Comparison of ENCODE assay signal across 10 cellular contexts in the genomic region with DNA sequence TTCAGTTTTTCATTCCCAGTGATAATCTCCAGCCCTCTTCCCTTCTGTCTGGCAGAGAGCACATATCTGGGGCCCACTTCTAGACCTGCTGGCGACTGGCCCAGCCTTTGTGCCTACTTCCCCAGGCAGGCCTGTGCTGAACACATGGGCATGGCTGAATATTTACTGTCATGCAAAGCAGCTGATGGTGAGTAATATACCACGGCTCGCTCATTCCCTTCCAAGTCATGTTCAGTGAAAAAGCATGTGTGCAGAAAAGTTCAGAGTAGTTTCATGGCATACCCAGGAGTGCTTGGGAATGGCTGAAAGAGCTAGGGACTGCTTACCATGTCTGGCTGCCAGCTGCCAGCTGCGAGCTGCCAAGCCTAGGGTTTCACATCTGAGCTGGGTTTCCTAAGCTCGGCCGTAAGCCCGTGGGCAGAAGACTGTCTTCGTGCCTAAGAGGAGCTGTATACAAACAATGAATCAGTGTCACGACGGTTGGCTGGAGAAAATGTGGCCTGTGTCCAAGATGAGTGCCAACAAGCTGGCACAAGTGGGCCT.
A peak's percentile ranks its signal among the peaks of the same experiment; 100 is the strongest.
DNase-seq lines count a peak whose midpoint lies in the region; ATAC-seq and TF ChIP-seq lines count a peak whose summit lies in the region.
"Had no signal": no experiment of that assay in that cellular context is flagged by ENCODE, and none has a peak within 500 bp of the region (broad histone marks: within the 10 kb centered on the region; RNA-seq: fewer than 3 reads in every experiment).

No MANE protein-coding gene starts in this region.

- no peaks in the 10 kb centered on the region for H3K27me3 ChIP-seq in breast epithelium
- H3K27me3 ChIP-seq in adrenal gland: no peaks in the 10 kb centered on the region

- TF ChIP-seq POLR2A in breast epithelium (IDR thresholded peaks at IDR 0.05): no peak
- TF ChIP-seq POLR2A in adrenal gland (IDR thresholded peaks at IDR 0.05): no peak

- H3K4me3 ChIP-seq in breast epithelium (no peak overlapping the region), adrenal gland (no peak overlapping the region)

- H3K27ac ChIP-seq in breast epithelium: peak overlapping the region in 1 of 2 donors; percentile 10
- no peak overlapping the region for H3K27ac ChIP-seq in adrenal gland

- H3K9me3 ChIP-seq in breast epithelium (no peaks in the 10 kb centered on the region), adrenal gland (replicated peaks in 1 of 3) (no peaks in the 10 kb centered on the region)

- DNase-seq in AG08396 (ENCODE audit: low spot score): peak; percentile 20
- peak; percentile 65 for DNase-seq in M059J (ENCODE audit: low read depth)
- DNase-seq in breast epithelium (ENCODE audit: low spot score in 2 of 2): peak; percentile 33 to 52
- peak in 41 of 51 donors; percentile 1 to 84 (median 35) for DNase-seq in hypothalamus (lab: John Stamatoyannopoulos, UW)
- DNase-seq in OCI-M1 (lab: John Stamatoyannopoulos, UW): no peak
- DNase-seq in activated gamma-delta T cell (lab: John Stamatoyannopoulos, UW): no peak
- DNase-seq in adrenal gland: no peak
- DNase-seq: NCI-H2107 had no signal

- TF ChIP-seq CTCF in breast epithelium (IDR thresholded peaks at IDR 0.05): no peak
- no peak for TF ChIP-seq CTCF in adrenal gland (IDR thresholded peaks at IDR 0.05)

- 78 to 91% (median 87%) methylated on average over 10 of the region's 10 CpGs for WGBS in adrenal gland, 4 donors

- ATAC-seq in GM21515 (IDR thresholded peaks at IDR 0.05; ENCODE audit: unreplicated experiment): no peak
- ATAC-seq: activated naive CD4-positive, alpha-beta T cell treated with anti-CD3 and anti-CD28 coated beads, Interleukin-2, amount 50 U/mL, for 72 hours had no signal

- intact Hi-C loops in breast epithelium (cut with DNase I; ENCODE audit: low total_unique reads): no loop called here
- intact Hi-C loops in adrenal gland (cut with DNase I): no loop called here

- H3K36me3 ChIP-seq in breast epithelium (no peaks in the 10 kb centered on the region), adrenal gland (replicated peaks in 1 of 2) (no peaks in the 10 kb centered on the region)

- H3K4me1 ChIP-seq in breast epithelium: no peaks in the 10 kb centered on the region
- no peaks in the 10 kb centered on the region for H3K4me1 ChIP-seq in adrenal gland (replicated peaks in 1 of 2)

Comparison
In these comparisons a context has a peak if more than half of its experiments do, and no peak if none do; other contexts are left out.
1. DNase-seq: peak in AG08396 (single experiment), M059J (single experiment), breast epithelium (2 of 2) and hypothalamus (41 of 51); none in OCI-M1 (single experiment), activated gamma-delta T cell (single experiment) and adrenal gland (0 of 7).